8 cellular contexts compared by ENCODE assay signal in genomic region chr20:44959082-44959895, GRCh38. TPM values are rescaled to one million over a fixed set of nuclear protein-coding genes. Genes with fewer than 3 reads are reported as not detected.
DNase-seq lines count a peak whose midpoint lies in the region; ATAC-seq, FAIRE-seq and TF ChIP-seq lines count a peak whose summit lies in the region.

No MANE protein-coding gene starts in this region.

- H3K27ac ChIP-seq in A549, result peak overlapping the region; percentile 92 to 95
- peak overlapping the region; percentile 51 for H3K27ac ChIP-seq in substantia nigra (ENCODE audit: low read depth, low read length, poor library complexity, severe bottlenecking)

- H3K4me2 ChIP-seq in A549, result peak overlapping the region; percentile 88

- ATAC-seq in A549 (peak; percentile 41 to 54), GM19035 (IDR thresholded peaks at IDR 0.05; ENCODE audit: unreplicated experiment) (peak; percentile 26), esophagus mucosa (peak; percentile 2)
- ATAC-seq in activated CD8-positive, alpha-beta memory T cell treated with anti-CD3 and anti-CD28 coated beads, Interleukin-2, amount 10 ng/mL, durations not matched to agents 7 days and 5 days, result peak; percentile 49

- H3K27ac Mint-ChIP-seq in activated CD8-positive, alpha-beta memory T cell treated with anti-CD3 and anti-CD28 coated beads, Interleukin-2, amount 10 ng/mL, durations not matched to agents 7 days and 5 days, result peak overlapping the region; percentile 95
- H3K27ac Mint-ChIP-seq in nephron progenitor cell, result peak overlapping the region; percentile 93

- no peak for TF ChIP-seq CTCF in A549 (IDR thresholded peaks at IDR 0.05)
- TF ChIP-seq CTCF in nephron progenitor cell (IDR thresholded peaks at IDR 0.05), result no peak

- FAIRE-seq in A549 (lab: Jason Lieb, UNC), result no peak

- H3K4me3 Mint-ChIP-seq in activated CD8-positive, alpha-beta memory T cell treated with anti-CD3 and anti-CD28 coated beads, Interleukin-2, amount 10 ng/mL, durations not matched to agents 7 days and 5 days, result peak overlapping the region; percentile 85
- peak overlapping the region; percentile 96 for H3K4me3 Mint-ChIP-seq in nephron progenitor cell

- peaks cover 34% of the 10 kb centered on the region for H3K36me3 Mint-ChIP-seq in activated CD8-positive, alpha-beta memory T cell treated with anti-CD3 and anti-CD28 coated beads, Interleukin-2, amount 10 ng/mL, durations not matched to agents 7 days and 5 days
- H3K36me3 Mint-ChIP-seq in nephron progenitor cell (ENCODE audit: low read depth), result peaks cover 32% of the 10 kb centered on the region

- WGBS in A549 (ENCODE audit: missing lambda C conversion rate), result 37% methylated on average over 15 of the region's 15 CpGs

- TF ChIP-seq POLR2A in A549 (IDR thresholded peaks at IDR 0.05; ENCODE audit: low read length), result no peak

- peak; percentile 32 to 51 for DNase-seq in A549 (ENCODE audit: low read depth in 1 of 2, low spot score in 1 of 2)
- DNase-seq in MV-4-11 (lab: John Stamatoyannopoulos, UW), result peak; percentile 80
- peak; percentile 76 for DNase-seq in activated CD8-positive, alpha-beta memory T cell treated with anti-CD3 and anti-CD28 coated beads, Interleukin-2, amount 10 ng/mL, durations not matched to agents 7 days and 5 days
- peak; percentile 27 for DNase-seq in nephron progenitor cell
- peak in 3 of 49 donors; percentile 4 to 10 (median 7) for DNase-seq in substantia nigra (lab: John Stamatoyannopoulos, UW)
- DNase-seq in HEK293T (ENCODE audit: extremely low spot score), result no peak

- peaks cover 65% of the 10 kb centered on the region for H3K4me1 Mint-ChIP-seq in activated CD8-positive, alpha-beta memory T cell treated with anti-CD3 and anti-CD28 coated beads, Interleukin-2, amount 10 ng/mL, durations not matched to agents 7 days and 5 days
- H3K4me1 Mint-ChIP-seq in nephron progenitor cell, result peaks cover 59% of the 10 kb centered on the region

- POLR2A ChIA-PET in A549 (lab: Yijun Ruan, JAX), result interaction anchor here (0.8 to 1.6 kb wide), 5 partner anchors 8 to 74 kb away, joined by 3 to 6 read pairs (median 4); partner anchors contain the start of gene YWHAB
- POLR2A ChIA-PET in HEK293T (lab: Yijun Ruan, JAX), result interaction anchor here (0.7 to 2.7 kb wide), 11 partner anchors 8 to 211 kb away, joined by 3 to 16 read pairs (median 4); no protein-coding TSS in a partner anchor

- no peaks in the 10 kb centered on the region for H3K27me3 Mint-ChIP-seq in activated CD8-positive, alpha-beta memory T cell treated with anti-CD3 and anti-CD28 coated beads, Interleukin-2, amount 10 ng/mL, durations not matched to agents 7 days and 5 days
- no peaks in the 10 kb centered on the region for H3K27me3 Mint-ChIP-seq in nephron progenitor cell (ENCODE audit: low read depth, poor library complexity)

- peaks cover 37% of the 10 kb centered on the region for H3K4me1 ChIP-seq in A549

- H3K9me3 Mint-ChIP-seq in activated CD8-positive, alpha-beta memory T cell treated with anti-CD3 and anti-CD28 coated beads, Interleukin-2, amount 10 ng/mL, durations not matched to agents 7 days and 5 days (ENCODE audit: low read depth), result no peaks in the 10 kb centered on the region
- peaks cover 3% of the 10 kb centered on the region for H3K9me3 Mint-ChIP-seq in nephron progenitor cell

- peak overlapping the region; percentile 96 for H3K4me3 ChIP-seq in A549

- no peaks in the 10 kb centered on the region for H3K9me3 ChIP-seq in A549

- TF ChIP-seq RAD21 in A549 (conservative IDR thresholded peaks at IDR 0.05 in 1 of 2, IDR thresholded peaks at IDR 0.05 in 1 of 2), result no peak

- CTCF ChIA-PET in A549 (lab: Yijun Ruan, JAX), result interaction anchor here (0.9 to 1.6 kb wide), 6 partner anchors 11 to 332 kb away, joined by 3 to 6 read pairs (median 5); no protein-coding TSS in a partner anchor
- CTCF ChIA-PET in activated CD8-positive, alpha-beta memory T cell treated with anti-CD3 and anti-CD28 coated beads, Interleukin-2, amount 10 ng/mL, durations not matched to agents 7 days and 5 days (lab: Charles Lee), result interaction anchor here (1.1 to 3.0 kb wide), 10 partner anchors 8 to 334 kb away, joined by 3 to 12 read pairs (median 4); partner anchors contain the start of gene PABPC1L
- CTCF ChIA-PET in HEK293T (lab: Yijun Ruan, JAX), result no interaction called here

- TF ChIP-seq EP300 in A549 (IDR thresholded peaks at IDR 0.05), result no peak

TF ChIP-seq in A549, 52 proteins besides CTCF, POLR2A, EP300 and RAD21:
- TF ChIP-seq ZNF302 (CRISPR knock-in tag; IDR thresholded peaks at IDR 0.05), result no peak
- TF ChIP-seq FOSL2 (IDR thresholded peaks at IDR 0.05), result no peak
- TF ChIP-seq FOSL2 (CRISPR knock-in tag; IDR thresholded peaks at IDR 0.05), result 0 out of 2 replicates have a peak, but pooled peaks have one; percentile 4
- TF ChIP-seq CHD2 (IDR thresholded peaks at IDR 0.05; ENCODE audit: low read length, partially characterized antibody), result no peak

TF ChIP-seq in HEK293T, 16 proteins besides CTCF, POLR2A, EP300 and RAD21:
- TF ChIP-seq FOXA1 (IDR thresholded peaks at IDR 0.05) (no peak), HDGF (IDR thresholded peaks at IDR 0.05; ENCODE audit: borderline replicate concordance) (no peak), TARDBP (IDR thresholded peaks at IDR 0.05) (no peak), CTBP1 (IDR thresholded peaks at IDR 0.05; ENCODE audit: borderline replicate concordance) (no peak), ARNT (IDR thresholded peaks at IDR 0.05) (no peak), BHLHE40 (IDR thresholded peaks at IDR 0.05; ENCODE audit: borderline replicate concordance) (no peak), ELF4 (IDR thresholded peaks at IDR 0.05) (no peak), L3MBTL2 (conservative IDR thresholded peaks at IDR 0.05) (no peak), FOXK2 (IDR thresholded peaks at IDR 0.05) (no peak), SP1 (IDR thresholded peaks at IDR 0.05) (no peak), FOXM1 (IDR thresholded peaks at IDR 0.05; ENCODE audit: borderline replicate concordance) (no peak), ZNF384 (IDR thresholded peaks at IDR 0.05) (no peak), SUZ12 (IDR thresholded peaks at IDR 0.05) (no peak), NFRKB (IDR thresholded peaks at IDR 0.05) (no peak), LEF1 (IDR thresholded peaks at IDR 0.05; ENCODE audit: borderline replicate concordance) (no peak)

RNA-seq across cellular contexts. Expression of gene TOMM34, which starts 0.9 kb away (rescaled TPM):
- polyA plus RNA-seq in A549 (2011; rRNA removed), result 23.4 and 29.8 TPM in 2 replicates
- 27.4 and 32.0 TPM in 2 replicates for polyA plus RNA-seq in A549 (2012; cell fraction: cytosol; rRNA removed)
- polyA plus RNA-seq in A549 (2012; cell fraction: nucleus; rRNA removed), result 21.7 and 27.4 TPM in 2 replicates
- 30.0 to 32.1 TPM (median 30.8 TPM) in 3 replicates for polyA plus RNA-seq in A549 (2017; fragmentation: RNase III; extraction: RNeasy Plus Mini Kit Qiagen cat#74134 plus additional on column Dnase treatment)
- polyA minus RNA-seq in A549 (2011; rRNA and poly(A)+ RNA removed), result 15.2 and 16.9 TPM in 2 replicates
- 10 to 100 TPM; 22.3 to 31.2 TPM for total RNA-seq in activated CD8-positive, alpha-beta memory T cell treated with anti-CD3 and anti-CD28 coated beads, Interleukin-2, amount 10 ng/mL, durations not matched to agents 7 days and 5 days
- 11.4 TPM for total RNA-seq in esophagus mucosa

RNA-seq across cellular contexts. Expression of gene STK4, which starts 7.0 kb away (rescaled TPM):
- polyA plus RNA-seq in A549 (2011; rRNA removed) (27.8 and 34.5 TPM in 2 replicates), A549 (2017; fragmentation: RNase III; extraction: RNeasy Plus Mini Kit Qiagen cat#74134 plus additional on column Dnase treatment) (14.5 to 14.6 TPM (median 14.5 TPM) in 3 replicates)
- polyA plus RNA-seq in A549 (2012; cell fraction: cytosol; rRNA removed), result 7.0 and 8.4 TPM in 2 replicates
- polyA plus RNA-seq in A549 (2012; cell fraction: nucleus; rRNA removed), result 5.0 and 8.6 TPM in 2 replicates
- 22.3 and 24.7 TPM in 2 replicates for polyA minus RNA-seq in A549 (2011; rRNA and poly(A)+ RNA removed)
- total RNA-seq in activated CD8-positive, alpha-beta memory T cell treated with anti-CD3 and anti-CD28 coated beads, Interleukin-2, amount 10 ng/mL, durations not matched to agents 7 days and 5 days, result 100 to 1,000 TPM; 151 to 170 TPM
- 15.8 TPM for total RNA-seq in esophagus mucosa

RNA-seq across cellular contexts. Expression of gene PABPC1L, which starts 49.4 kb away (rescaled TPM):
- polyA plus RNA-seq in A549 (2011; rRNA removed) (72.7 and 73.1 TPM in 2 replicates), A549 (2017; fragmentation: RNase III; extraction: RNeasy Plus Mini Kit Qiagen cat#74134 plus additional on column Dnase treatment) (35.1 to 45.4 TPM (median 37.1 TPM) in 3 replicates)
- 51.2 and 67.5 TPM in 2 replicates for polyA plus RNA-seq in A549 (2012; cell fraction: cytosol; rRNA removed)
- polyA plus RNA-seq in A549 (2012; cell fraction: nucleus; rRNA removed), result 436 and 472 TPM in 2 replicates
- 28.0 and 32.2 TPM in 2 replicates for polyA minus RNA-seq in A549 (2011; rRNA and poly(A)+ RNA removed)
- 100 to 1,000 TPM; 113 to 126 TPM for total RNA-seq in activated CD8-positive, alpha-beta memory T cell treated with anti-CD3 and anti-CD28 coated beads, Interleukin-2, amount 10 ng/mL, durations not matched to agents 7 days and 5 days
- 10.0 TPM for total RNA-seq in esophagus mucosa

Comparison
In these comparisons a context has a peak if more than half of its experiments do, and no peak if none do; other contexts are left out.
1. RNA of gene PABPC1L, which starts 49.4 kb away (total RNA-seq): 113 to 126 TPM in activated CD8-positive, alpha-beta memory T cell treated with anti-CD3 and anti-CD28 coated beads, Interleukin-2, amount 10 ng/mL, durations not matched to agents 7 days and 5 days; 10.0 TPM in esophagus mucosa (single experiment); every median in the first group is over 10 times any median in the second.
2. Peak in every context shown above with its lines, with median percentiles within 50 percentile points of each other: ATAC-seq.